In genomic region chr9:98775831-98776441, GRCh38 we compare ENCODE assay signal across 8 cellular contexts. TPM values are rescaled to one million over a fixed set of nuclear protein-coding genes. Genes with fewer than 3 reads are reported as not detected.
A peak's percentile ranks its signal among the peaks of the same experiment; 100 is the strongest.
DNase-seq lines count a peak whose midpoint lies in the region; ATAC-seq and TF ChIP-seq lines count a peak whose summit lies in the region.

No MANE protein-coding gene starts in this region.

- DNase-seq in AG09319 (ENCODE audit: extremely low read depth, low read depth): peak; percentile 32
- peak; percentile 66 for DNase-seq in NCI-H1694 (lab: John Stamatoyannopoulos, UW)
- DNase-seq in activated CD4-positive, alpha-beta T cell treated with anti-CD3 and anti-CD28 coated beads, Interleukin-2, amount 10 ng/mL, durations not matched to agents 24 days and 14 days: peak; percentile 80
- DNase-seq in germinal center (ENCODE audit: low spot score): peak; percentile 77
- no peak for DNase-seq in psoas muscle

- no peak overlapping the region for H3K4me3 ChIP-seq in psoas muscle

- TF ChIP-seq CTCF in AG09319 (IDR thresholded peaks at IDR 0.05; ENCODE audit: low read depth, low read length) (peak; percentile 79), GM12872 (IDR thresholded peaks at IDR 0.05; ENCODE audit: insufficient read depth, low read depth, low read length) (peak; percentile 71), psoas muscle (IDR thresholded peaks at IDR 0.05) (peak; percentile 63)

- no peaks in the 10 kb centered on the region for H3K9me3 Mint-ChIP-seq in activated CD4-positive, alpha-beta T cell treated with anti-CD3 and anti-CD28 coated beads, Interleukin-2, amount 10 ng/mL, durations not matched to agents 24 days and 14 days

- H3K4me1 ChIP-seq in psoas muscle: no peaks in the 10 kb centered on the region

- no peak overlapping the region for H3K4me3 Mint-ChIP-seq in activated CD4-positive, alpha-beta T cell treated with anti-CD3 and anti-CD28 coated beads, Interleukin-2, amount 10 ng/mL, durations not matched to agents 24 days and 14 days

- no peak overlapping the region for H3K27ac ChIP-seq in psoas muscle

- ATAC-seq in psoas muscle (peak in 2 of 4 donors; percentile 49 to 53), GM21825 (IDR thresholded peaks at IDR 0.05; ENCODE audit: unreplicated experiment) (no peak), HG03565 (IDR thresholded peaks at IDR 0.05; ENCODE audit: unreplicated experiment) (no peak)

- H3K27me3 ChIP-seq in psoas muscle (ENCODE audit: insufficient read depth in 3 of 3, low read length in 2 of 3): no peaks in the 10 kb centered on the region

- no peaks in the 10 kb centered on the region for H3K9me3 ChIP-seq in psoas muscle

- H3K27me3 Mint-ChIP-seq in activated CD4-positive, alpha-beta T cell treated with anti-CD3 and anti-CD28 coated beads, Interleukin-2, amount 10 ng/mL, durations not matched to agents 24 days and 14 days: no peaks in the 10 kb centered on the region

- peaks cover 3% of the 10 kb centered on the region for H3K36me3 Mint-ChIP-seq in activated CD4-positive, alpha-beta T cell treated with anti-CD3 and anti-CD28 coated beads, Interleukin-2, amount 10 ng/mL, durations not matched to agents 24 days and 14 days (ENCODE audit: low read depth)

- WGBS in psoas muscle, 3 donors: 42 to 47% (median 43%) methylated on average over 8 of the region's 8 CpGs

- H3K4me1 Mint-ChIP-seq in activated CD4-positive, alpha-beta T cell treated with anti-CD3 and anti-CD28 coated beads, Interleukin-2, amount 10 ng/mL, durations not matched to agents 24 days and 14 days: no peaks in the 10 kb centered on the region

- no peak overlapping the region for H3K27ac Mint-ChIP-seq in activated CD4-positive, alpha-beta T cell treated with anti-CD3 and anti-CD28 coated beads, Interleukin-2, amount 10 ng/mL, durations not matched to agents 24 days and 14 days

- intact Hi-C loops in activated CD4-positive, alpha-beta T cell treated with anti-CD3 and anti-CD28 coated beads, Interleukin-2, amount 10 ng/mL, durations not matched to agents 24 days and 14 days (cut with micrococcal nuclease): loop anchor here (1.0 kb wide), 1 partner anchor 461 kb away; no protein-coding TSS in a partner anchor
- intact Hi-C loops in psoas muscle (cut with DNase I): loop anchor here in 1 of 2 donors (2.0 kb wide), 1 partner anchor 461 kb away; no protein-coding TSS in a partner anchor

- peaks cover 4 to 64% of the 10 kb centered on the region in 2 donors for H3K36me3 ChIP-seq in psoas muscle (ENCODE audit: insufficient read depth in 1 of 2, low read depth in 1 of 2)

RNA-seq across cellular contexts. Expression of gene ANKS6, which starts 20.4 kb away (rescaled TPM):
- 13.4 and 13.6 TPM in 2 replicates for total RNA-seq in activated CD4-positive, alpha-beta T cell treated with anti-CD3 and anti-CD28 coated beads, Interleukin-2, amount 10 ng/mL, durations not matched to agents 24 days and 14 days
- total RNA-seq in psoas muscle: 1 to 10 TPM; 3.4 to 6.2 (median 5.6) TPM
- polyA plus RNA-seq in psoas muscle: 1 to 10 TPM; 2.5 to 4.7 (median 4.1) TPM

RNA-seq across cellular contexts. Expression of gene GALNT12, which starts 31.5 kb away (rescaled TPM):
- total RNA-seq in activated CD4-positive, alpha-beta T cell treated with anti-CD3 and anti-CD28 coated beads, Interleukin-2, amount 10 ng/mL, durations not matched to agents 24 days and 14 days: 2.8 and 3.6 TPM in 2 replicates
- total RNA-seq in psoas muscle: under 1 TPM in 3 of 4 donors, not detected in 1; 0.29 to 0.32 (median 0.32) TPM
- under 1 TPM; 0.12 to 0.27 (median 0.13) TPM for polyA plus RNA-seq in psoas muscle

Comparison
In these comparisons a context has a peak if more than half of its experiments do, and no peak if none do; other contexts are left out.
1. DNase-seq: peak in AG09319 (single experiment), NCI-H1694 (single experiment), activated CD4-positive, alpha-beta T cell treated with anti-CD3 and anti-CD28 coated beads, Interleukin-2, amount 10 ng/mL, durations not matched to agents 24 days and 14 days (single experiment) and germinal center (single experiment); none in psoas muscle (0 of 2).
2. Peak in every context shown above with its lines, with median percentiles within 50 percentile points of each other: CTCF ChIP-seq.